ENCODE assay signal across 1 cellular context in genomic region chr1:226995064-226995965, GRCh38.
TF ChIP-seq lines count a peak whose summit lies in the region.

No MANE protein-coding gene starts in this region.

TF ChIP-seq in GM12878, 131 proteins besides CTCF, POLR2A, EP300 and RAD21 (continued from another document):
- TF ChIP-seq BHLHE40 (IDR thresholded peaks at IDR 0.05; ENCODE audit: borderline replicate concordance in 1 of 2, low read depth in 2 of 2, low read length in 1 of 2): peak in 1 of 2 experiments; percentile 61; a peak in 2 of 4 replicates
